In the genomic region with DNA sequence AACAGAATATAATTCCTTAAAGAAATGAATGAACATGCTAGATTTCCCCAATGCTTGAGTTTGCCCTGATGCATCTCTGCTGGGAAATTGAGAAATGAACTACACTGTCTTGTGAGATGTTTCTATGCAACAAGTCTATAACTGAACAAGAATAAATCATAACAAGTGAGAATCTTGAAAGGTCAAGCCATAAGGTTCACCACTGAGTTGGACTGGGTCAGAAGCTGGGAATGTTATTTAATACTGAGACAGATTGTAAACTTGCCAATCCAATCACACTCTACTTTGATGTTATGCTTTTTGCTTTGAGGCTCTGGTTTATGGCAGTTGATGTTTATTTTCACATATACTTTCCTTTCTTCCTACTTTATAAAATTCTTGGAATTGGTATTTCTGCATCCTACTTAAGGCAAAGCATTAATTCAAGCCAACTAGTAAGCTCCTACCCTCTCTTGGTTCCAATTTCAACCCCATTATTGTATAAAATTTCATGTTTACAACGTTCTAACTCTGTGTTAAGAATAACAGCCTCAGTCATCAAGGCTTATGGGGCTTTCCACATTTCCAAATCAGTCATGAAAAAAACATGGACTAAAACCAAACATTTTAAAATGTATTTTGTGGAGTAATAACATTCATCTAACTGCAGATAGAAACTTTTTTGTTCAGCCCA, we compare ENCODE assay signal across 23 cellular contexts.
"Had no signal": no experiment of that assay in that cellular context is flagged by ENCODE, and none has a peak within 500 bp of the region (broad histone marks: within the 10 kb centered on the region; RNA-seq: fewer than 3 reads in every experiment).

No MANE protein-coding gene starts in this region.

- DNase-seq: activated B cell treated with CpG ODN at 0.5 μM for 24 hours; activated CD4-positive, alpha-beta memory T cell treated with anti-CD3 and anti-CD28 coated beads for 36 hours; activated CD4-positive, alpha-beta T cell treated with anti-CD3 and anti-CD28 coated beads for 4 hours; activated gamma-delta T cell treated with Interleukin-2 at 50 U/mL for 16 hours; activated T-cell treated with anti-CD3 and anti-CD28 coated beads for 4 hours; amniotic stem cell; dorsolateral prefrontal cortex; heart left ventricle; kidney glomerular epithelial cell; mesenchymal stem cell; mucosa of descending colon; naive thymus-derived CD4-positive, alpha-beta T cell; stimulated activated CD4-positive, alpha-beta T cell treated with anti-CD3 and anti-CD28 coated beads, Interleukin-15, amount 100 ng/mL, for 24 hours; stimulated activated CD4-positive, alpha-beta T cell treated with anti-CD3 and anti-CD28 coated beads, Interleukin-4, amount 100 ng/mL, for 1 hour; stimulated activated naive CD8-positive, alpha-beta T cell treated with anti-CD3 and anti-CD28 coated beads, Interleukin-15, amount 100 ng/mL, for 72 hours; T-cell had no signal

- H3K36me3 Mint-ChIP-seq: activated CD4-positive, alpha-beta memory T cell treated with anti-CD3 and anti-CD28 coated beads for 36 hours; activated naive CD8-positive, alpha-beta T cell; naive thymus-derived CD4-positive, alpha-beta T cell; neural progenitor cell; T-cell; type B pancreatic cell had no signal

- H3K4me2 ChIP-seq: neural progenitor cell had no signal

- H2AFZ ChIP-seq: neural progenitor cell had no signal

- H3K4me3 ChIP-seq: dorsolateral prefrontal cortex, heart left ventricle, mucosa of descending colon, neural progenitor cell, prostate gland, right atrium auricular region, skin epidermis had no signal

- H3K36me3 ChIP-seq: heart left ventricle, neural progenitor cell, prostate gland, right atrium auricular region had no signal

- H3K27me3 ChIP-seq: heart left ventricle, neural progenitor cell, right atrium auricular region had no signal

- ATAC-seq: heart left ventricle; mucosa of descending colon; naive thymus-derived CD4-positive, alpha-beta T cell; stimulated activated naive CD8-positive, alpha-beta T cell treated with anti-CD3 and anti-CD28 coated beads, Interleukin-15, amount 100 ng/mL, for 72 hours; T-cell had no signal

- H3K4me1 ChIP-seq: heart left ventricle, neural progenitor cell, prostate gland, right atrium auricular region had no signal

- H3K9me3 ChIP-seq: heart left ventricle, mucosa of descending colon, prostate gland, right atrium auricular region had no signal

- H3K9me3 Mint-ChIP-seq: activated CD4-positive, alpha-beta memory T cell treated with anti-CD3 and anti-CD28 coated beads for 36 hours; activated T-helper 1 cell treated with anti-CD3 and anti-CD28 coated beads, Interleukin-12 subunit alpha, Interleukin-12 subunit beta, Interleukin-2, Interleukin-4 antibody, amounts not matched to agents 30 ng/mL and 10 ng/mL and 1 ng/mL, durations not matched to agents 14 hours and 24 hours and 36 hours; neural progenitor cell; stimulated activated naive CD8-positive, alpha-beta T cell treated with anti-CD3 and anti-CD28 coated beads, Interleukin-15, amount 100 ng/mL, for 72 hours; type B pancreatic cell had no signal

- H3K27ac ChIP-seq: dorsolateral prefrontal cortex, heart left ventricle, neural progenitor cell, prostate gland, right atrium auricular region, skin epidermis had no signal

- H3K9ac ChIP-seq: neural progenitor cell had no signal

- H3K27ac Mint-ChIP-seq: activated B cell treated with CpG ODN at 0.5 μM for 24 hours; activated CD4-positive, alpha-beta memory T cell treated with anti-CD3 and anti-CD28 coated beads for 36 hours; activated naive CD8-positive, alpha-beta T cell; activated T-helper 1 cell treated with anti-CD3 and anti-CD28 coated beads, Interleukin-12 subunit alpha, Interleukin-12 subunit beta, Interleukin-2, Interleukin-4 antibody, amounts not matched to agents 30 ng/mL and 10 ng/mL and 1 ng/mL, durations not matched to agents 14 hours and 24 hours and 36 hours; naive thymus-derived CD4-positive, alpha-beta T cell; neural progenitor cell; stimulated activated naive CD8-positive, alpha-beta T cell treated with anti-CD3 and anti-CD28 coated beads, Interleukin-15, amount 100 ng/mL, for 72 hours; T-cell; type B pancreatic cell had no signal
